In genomic region chr10:16816830-16817124, GRCh38 we compare ENCODE assay signal across 8 cellular contexts. TPM values are rescaled to one million over a fixed set of nuclear protein-coding genes. Genes with fewer than 3 reads are reported as not detected.
A peak's percentile ranks its signal among the peaks of the same experiment; 100 is the strongest.
DNase-seq lines count a peak whose midpoint lies in the region; ATAC-seq and TF ChIP-seq lines count a peak whose summit lies in the region.

No MANE protein-coding gene starts in this region.

- peak overlapping the region; percentile 83 for H3K27ac ChIP-seq in psoas muscle

- H3K36me3 ChIP-seq in psoas muscle (ENCODE audit: insufficient read depth in 1 of 2, low read depth in 1 of 2), result no peaks in the 10 kb centered on the region

- DNase-seq in G401 (ENCODE audit: low spot score), result peak; percentile 48
- peak; percentile 28 for DNase-seq in SW480 (ENCODE audit: low spot score)
- DNase-seq in fibroblast of the aortic adventitia (ENCODE audit: low read depth), result no peak
- no peak for DNase-seq in psoas muscle
- no peak for DNase-seq in iPS-NIHi7 (ENCODE audit: extremely low spot score)
- no peak for DNase-seq in Kasumi-1 (lab: John Stamatoyannopoulos, UW)

- TF ChIP-seq CTCF in fibroblast of the aortic adventitia (IDR thresholded peaks at IDR 0.05; ENCODE audit: insufficient read depth, low read length), result no peak
- no peak for TF ChIP-seq CTCF in psoas muscle (IDR thresholded peaks at IDR 0.05)

- in situ Hi-C loops in G401 (cut with HindIII; ENCODE audit: low sequenced_read_pairs), result no loop called here

- peak overlapping the region; percentile 90 for H3K4me3 ChIP-seq in fibroblast of the aortic adventitia (ENCODE audit: low read depth, low read length)
- H3K4me3 ChIP-seq in psoas muscle, result peak overlapping the region; percentile 74

- ATAC-seq in psoas muscle (no peak), GM18498 (IDR thresholded peaks at IDR 0.05; ENCODE audit: unreplicated experiment) (no peak), HG03521 (IDR thresholded peaks at IDR 0.05; ENCODE audit: unreplicated experiment) (no peak)

- peaks cover 14% of the 10 kb centered on the region for H3K4me1 ChIP-seq in psoas muscle

- no peaks in the 10 kb centered on the region for H3K9me3 ChIP-seq in psoas muscle

- no peaks in the 10 kb centered on the region for H3K27me3 ChIP-seq in psoas muscle (ENCODE audit: insufficient read depth in 3 of 3, low read length in 2 of 3)

- WGBS in psoas muscle, 3 donors, result 2 to 6% (median 5%) methylated on average over 12 of the region's 12 CpGs

- intact Hi-C loops in psoas muscle (cut with DNase I), result loop anchor here (5.0 to 10.0 kb wide), 4 partner anchors 379 to 1838 kb away; partner anchors contain the start of genes PTER (in 2 of the 2), ARL5B (in 1 of the 2) and NSUN6 (in 1 of the 2)

RNA-seq across cellular contexts. Expression of gene RSU1, which starts 0.4 kb away (rescaled TPM):
- total RNA-seq in G401 (2014; rRNA removed; shearing (Covaris generic)), result 14.9 and 26.7 TPM in 2 replicates
- total RNA-seq in fibroblast of the aortic adventitia (ENCODE audit: low replicate concordance) (32.5 and 155 TPM in 2 replicates), psoas muscle (10 to 100 TPM; 19.7 to 41.6 (median 25.8) TPM)
- 10 to 100 TPM; 23.8 to 43.2 (median 29.0) TPM for polyA plus RNA-seq in psoas muscle

Comparison
In these comparisons a context has a peak if more than half of its experiments do, and no peak if none do; other contexts are left out.
1. DNase-seq: peak in G401 (single experiment) and SW480 (single experiment); none in fibroblast of the aortic adventitia (single experiment), psoas muscle (0 of 2), iPS-NIHi7 (single experiment) and Kasumi-1 (0 of 2).